Comparison of ENCODE assay signal across 8 cellular contexts in genomic region chr1:114780344-114781226, GRCh38. TPM values are rescaled to one million over a fixed set of nuclear protein-coding genes. Genes with fewer than 3 reads are reported as not detected.
DNase-seq lines count a peak whose midpoint lies in the region; ATAC-seq and TF ChIP-seq lines count a peak whose summit lies in the region.

Gene SIKE1, minus strand, starts transcription at chr1:114780685. Its CDS starts 78 bp downstream, at chr1:114780607.

- no peak for TF ChIP-seq CTCF in GM10266 (IDR thresholded peaks at IDR 0.05; ENCODE audit: control insufficient read depth, insufficient read depth, low read depth, missing control alignments)
- peak; percentile 2 for TF ChIP-seq CTCF in osteocyte (IDR thresholded peaks at IDR 0.05)

- H3K9me3 ChIP-seq in thymus (ENCODE audit: control insufficient read depth), result no peaks in the 10 kb centered on the region

- peak within 1 kb of the TSS; percentile 99 for H3K27ac Mint-ChIP-seq in activated naive CD8-positive, alpha-beta T cell treated with anti-CD3 and anti-CD28 coated beads for 36 hours
- H3K27ac Mint-ChIP-seq in osteocyte (ENCODE audit: unreplicated experiment), result peak within 1 kb of the TSS; percentile 100

- peaks cover 3% of the 10 kb centered on the region for H3K36me3 ChIP-seq in thymus (ENCODE audit: control insufficient read depth, insufficient read depth)

- peak within 1 kb of the TSS; percentile 96 for H3K27ac ChIP-seq in thymus (ENCODE audit: low read depth)

- DNase-seq in GM10266 (ENCODE audit: extremely low spot score) (peak; percentile 89), NCI-H1105 (lab: John Stamatoyannopoulos, UW) (peak; percentile 95), SKM-1 treated with dmso at 0.1 percent for 144 hours (lab: John Stamatoyannopoulos, UW; ENCODE audit: unreplicated experiment) (peak; percentile 96), head of caudate nucleus (peak; percentile 85 to 97 (median 94)), osteocyte (ENCODE audit: extremely low spot score, unreplicated experiment) (peak; percentile 95)
- DNase-seq in activated naive CD8-positive, alpha-beta T cell treated with anti-CD3 and anti-CD28 coated beads for 36 hours, result peak; percentile 92

- ATAC-seq in HG02642 (IDR thresholded peaks at IDR 0.05; ENCODE audit: poor library complexity, unreplicated experiment), result peak; percentile 100

- intact Hi-C loops in head of caudate nucleus (cut with DNase I), result loop anchor here (10.0 kb wide), 1 partner anchor 66 kb away; the partner anchor contains the start of gene NRAS

- H3K36me3 Mint-ChIP-seq in activated naive CD8-positive, alpha-beta T cell treated with anti-CD3 and anti-CD28 coated beads for 36 hours, result peaks cover 32% of the 10 kb centered on the region
- peaks cover 21% of the 10 kb centered on the region for H3K36me3 Mint-ChIP-seq in osteocyte (ENCODE audit: unreplicated experiment)

- H3K4me1 ChIP-seq in thymus (ENCODE audit: control insufficient read depth, insufficient read depth, low read length), result no peaks in the 10 kb centered on the region

- WGBS in thymus, result 19% methylated on average over 53 of the region's 53 CpGs

- peak within 1 kb of the TSS; percentile 100 for H3K4me3 Mint-ChIP-seq in activated naive CD8-positive, alpha-beta T cell treated with anti-CD3 and anti-CD28 coated beads for 36 hours
- peak within 1 kb of the TSS; percentile 100 for H3K4me3 Mint-ChIP-seq in osteocyte (ENCODE audit: unreplicated experiment)

- no peaks in the 10 kb centered on the region for H3K9me3 Mint-ChIP-seq in activated naive CD8-positive, alpha-beta T cell treated with anti-CD3 and anti-CD28 coated beads for 36 hours
- no peaks in the 10 kb centered on the region for H3K9me3 Mint-ChIP-seq in osteocyte (ENCODE audit: unreplicated experiment)

- no peaks in the 10 kb centered on the region for H3K27me3 Mint-ChIP-seq in activated naive CD8-positive, alpha-beta T cell treated with anti-CD3 and anti-CD28 coated beads for 36 hours
- H3K27me3 Mint-ChIP-seq in osteocyte (ENCODE audit: unreplicated experiment), result peaks cover 15% of the 10 kb centered on the region

- peak within 1 kb of the TSS; percentile 90 for H3K4me3 ChIP-seq in thymus (ENCODE audit: low read length)

- H3K4me1 Mint-ChIP-seq in activated naive CD8-positive, alpha-beta T cell treated with anti-CD3 and anti-CD28 coated beads for 36 hours, result peaks cover 18% of the 10 kb centered on the region
- peaks cover 23% of the 10 kb centered on the region for H3K4me1 Mint-ChIP-seq in osteocyte (ENCODE audit: unreplicated experiment)

- H3K27me3 ChIP-seq in thymus (ENCODE audit: control insufficient read depth, insufficient read depth), result peaks cover 2% of the 10 kb centered on the region

RNA-seq across cellular contexts. Expression of gene SIKE1, which starts in this region (rescaled TPM):
- total RNA-seq in activated naive CD8-positive, alpha-beta T cell treated with anti-CD3 and anti-CD28 coated beads for 36 hours, result 10 to 100 TPM; 73.3 to 74.9 TPM
- 57.2 and 60.4 TPM in 2 replicates for total RNA-seq in osteocyte
- 26.6 TPM for polyA plus RNA-seq in thymus

Comparison
In these comparisons a context has a peak if more than half of its experiments do, and no peak if none do; other contexts are left out.
1. Peak in every context shown above with its lines: DNase-seq, ATAC-seq, H3K4me3 ChIP-seq and H3K27ac ChIP-seq.